ENCODE assay signal across 1 cellular context in the genomic region with DNA sequence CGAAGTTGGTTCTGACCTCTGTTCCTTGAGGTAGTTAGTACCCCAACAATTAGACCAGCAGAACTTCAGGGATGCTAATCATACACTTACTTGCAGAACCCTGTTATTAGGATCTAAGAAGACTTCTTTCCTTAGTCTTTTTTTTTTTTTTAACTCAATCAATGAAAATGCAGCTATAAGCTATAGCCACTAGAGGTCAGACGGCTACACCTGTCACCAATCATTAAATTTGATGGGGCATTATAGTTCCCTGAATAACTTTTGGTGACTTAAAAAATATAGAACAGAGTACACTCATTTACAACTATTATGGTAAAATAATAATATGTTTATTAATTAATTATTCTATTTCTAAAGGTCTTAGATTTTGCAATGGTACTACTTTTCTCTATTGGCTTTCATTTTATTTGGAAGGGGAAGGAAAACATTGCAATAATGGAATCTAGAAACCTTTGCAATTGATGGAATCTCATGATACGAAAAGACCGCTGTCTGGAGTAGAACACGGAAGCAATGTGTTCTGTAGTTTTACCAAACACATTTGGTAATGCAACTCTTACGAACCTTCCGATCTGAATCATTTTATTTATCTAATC.
TF ChIP-seq lines count a peak whose summit lies in the region.

No MANE protein-coding gene starts in this region.

TF ChIP-seq in H1, 55 proteins besides CTCF, POLR2A, EP300 and RAD21:
- TF ChIP-seq, protein P1, sequence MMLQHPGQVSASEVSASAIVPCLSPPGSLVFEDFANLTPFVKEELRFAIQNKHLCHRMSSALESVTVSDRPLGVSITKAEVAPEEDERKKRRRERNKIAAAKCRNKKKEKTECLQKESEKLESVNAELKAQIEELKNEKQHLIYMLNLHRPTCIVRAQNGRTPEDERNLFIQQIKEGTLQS (IDR thresholded peaks at IDR 0.05; ENCODE audit: insufficient read depth, low read depth, low read length): no peak
